In genomic region chr2:210171309-210172218, GRCh38 we compare ENCODE assay signal across 8 cellular contexts. TPM values are rescaled to one million over a fixed set of nuclear protein-coding genes. Genes with fewer than 3 reads are reported as not detected.
DNase-seq lines count a peak whose midpoint lies in the region; ATAC-seq, FAIRE-seq and TF ChIP-seq lines count a peak whose summit lies in the region.

KANSL1L (minus strand) TSS chr2:210171409; CDS start chr2:210154582, 16,827 bp downstream.

- H3K9me3 ChIP-seq in pancreas, result no peaks in the 10 kb centered on the region
- H3K9me3 ChIP-seq in thyroid gland, result no peaks in the 10 kb centered on the region

- intact Hi-C loops in Right ventricle myocardium superior (cut with DNase I) (loop anchor here (10.0 kb wide), 1 partner anchor 167 kb away; the partner anchor contains the start of gene RPE), pancreas (cut with DNase I) (no loop called here), thyroid gland (cut with DNase I) (loop anchor here (10.0 kb wide), 1 partner anchor 167 kb away; the partner anchor contains the start of gene RPE)

- TF ChIP-seq POLR2A in GM10847 (IDR thresholded peaks at IDR 0.05; ENCODE audit: extremely low read depth, insufficient read length), result peak; percentile 80
- peak; percentile 24 to 96 for TF ChIP-seq POLR2A in thyroid gland (IDR thresholded peaks at IDR 0.05)

- H3K4me1 ChIP-seq in pancreas (peaks cover 21 to 43% (median 40%) of the 10 kb centered on the region in 3 donors), thyroid gland (peaks cover 19 to 23% of the 10 kb centered on the region in 2 donors)

- DNase-seq in NCI-H1105 treated with DMSO at 0.1 percent for 48 hours (lab: John Stamatoyannopoulos, UW), result peak; percentile 95
- DNase-seq in SKM-1 treated with dmso at 0.1 percent for 144 hours (lab: John Stamatoyannopoulos, UW; ENCODE audit: unreplicated experiment), result peak; percentile 95
- peak; percentile 89 for DNase-seq in activated naive CD8-positive, alpha-beta T cell treated with anti-CD3 and anti-CD28 coated beads, Interleukin-2, amount 50 U/mL, for 16 hours (ENCODE audit: low read depth, low spot score)
- DNase-seq in Right ventricle myocardium superior, result peak; percentile 100
- peak; percentile 99 to 100 (median 99) for DNase-seq in pancreas
- DNase-seq in thyroid gland, result peak; percentile 99 to 100

- 1% methylated on average over 44 to 67 of the region's 67 CpGs for WGBS in pancreas, 2 donors
- 1% methylated on average over 44 to 50 of the region's 67 CpGs for WGBS in thyroid gland, 2 donors

- H3K27ac ChIP-seq in pancreas (peak within 1 kb of the TSS; percentile 98 to 100 (median 100)), thyroid gland (peak within 1 kb of the TSS; percentile 98 to 100 (median 100))

- no peak for FAIRE-seq in pancreas (lab: Jason Lieb, UNC)

- no peaks in the 10 kb centered on the region for H3K36me3 ChIP-seq in pancreas
- H3K36me3 ChIP-seq in thyroid gland, result no peaks in the 10 kb centered on the region

- H3K4me3 ChIP-seq in pancreas (peak within 1 kb of the TSS; percentile 70 to 92 (median 80)), thyroid gland (replicated peaks in 1 of 3) (peak within 1 kb of the TSS; percentile 27 to 74 (median 67))

- H3K27me3 ChIP-seq in pancreas, result no peaks in the 10 kb centered on the region
- H3K27me3 ChIP-seq in thyroid gland, result no peaks in the 10 kb centered on the region

- peak; percentile 69 for ATAC-seq in HG02678 (IDR thresholded peaks at IDR 0.05; ENCODE audit: unreplicated experiment)
- peak; percentile 94 for ATAC-seq in Right ventricle myocardium superior (ENCODE audit: poor library complexity)
- ATAC-seq in pancreas, result peak; percentile 85 to 91 (median 87)

- TF ChIP-seq CTCF in pancreas (IDR thresholded peaks at IDR 0.05) (no peak), thyroid gland (IDR thresholded peaks at IDR 0.05) (no peak)

RNA-seq across cellular contexts. Expression of gene KANSL1L, which starts in this region (rescaled TPM):
- 15.8 TPM for total RNA-seq in Right ventricle myocardium superior
- total RNA-seq in pancreas, result 10 to 100 TPM; 12.3 to 32.3 (median 17.4) TPM
- 1 to 10 TPM; 6.2 to 9.1 TPM for polyA plus RNA-seq in pancreas
- total RNA-seq in thyroid gland, result 100 to 1,000 TPM in 2 of 4 donors, 10 to 100 TPM in 2; 75.8 to 154 (median 96.9) TPM

Comparison
In these comparisons a context has a peak if more than half of its experiments do, and no peak if none do; other contexts are left out.
1. Peak in every context shown above with its lines: DNase-seq, ATAC-seq, H3K4me3 ChIP-seq and H3K27ac ChIP-seq.
2. intact Hi-C loops: an anchor here in Right ventricle myocardium superior (10.0 kb wide) and thyroid gland (10.0 kb wide); none called in pancreas.